ENCODE assay signal across 1 cellular context in genomic region chr16:8572919-8573724, GRCh38.
A peak's percentile ranks its signal among the peaks of the same experiment; 100 is the strongest.
TF ChIP-seq lines count a peak whose summit lies in the region.

No MANE protein-coding gene starts in this region.

TF ChIP-seq in HepG2, 621 proteins besides CTCF, POLR2A, EP300 and RAD21 (continued from another document and continues in another):
- TF ChIP-seq MYPOP (CRISPR knock-in tag; IDR thresholded peaks at IDR 0.05) (0 out of 2 replicates have a peak, but pooled peaks have one; percentile 23), ZNF567 (CRISPR knock-in tag; IDR thresholded peaks at IDR 0.05; ENCODE audit: borderline replicate concordance) (0 out of 2 replicates have a peak, but pooled peaks have one; percentile 94), TEAD2 (CRISPR knock-in tag; IDR thresholded peaks at IDR 0.05) (no peak), CBX2 (IDR thresholded peaks at IDR 0.05; ENCODE audit: low read depth, low read length) (no peak), CBX2 (CRISPR knock-in tag; IDR thresholded peaks at IDR 0.05; ENCODE audit: low read depth) (no peak), LCORL (IDR thresholded peaks at IDR 0.05) (peak; percentile 78), LCORL (CRISPR knock-in tag; IDR thresholded peaks at IDR 0.05) (peak; percentile 94), GLMP (CRISPR knock-in tag; IDR thresholded peaks at IDR 0.05; ENCODE audit: borderline replicate concordance) (no peak), REPIN1 (CRISPR knock-in tag; IDR thresholded peaks at IDR 0.05; ENCODE audit: borderline replicate concordance, low read depth) (no peak), FOXC1 (CRISPR knock-in tag; IDR thresholded peaks at IDR 0.05; ENCODE audit: borderline replicate concordance) (0 out of 2 replicates have a peak, but pooled peaks have one; percentile 14), ZNF276 (CRISPR knock-in tag; IDR thresholded peaks at IDR 0.05; ENCODE audit: low read depth) (no peak), ZNF224 (CRISPR knock-in tag; IDR thresholded peaks at IDR 0.05) (peak; percentile 100), AHR (CRISPR knock-in tag; IDR thresholded peaks at IDR 0.05) (no peak), DDIT3 (CRISPR knock-in tag; IDR thresholded peaks at IDR 0.05) (no peak), ZNF30 (CRISPR knock-in tag; IDR thresholded peaks at IDR 0.05) (0 out of 2 replicates have a peak, but pooled peaks have one; percentile 24), KDM6A (CRISPR knock-in tag; IDR thresholded peaks at IDR 0.05; ENCODE audit: low read depth) (no peak), ZMAT5 (CRISPR knock-in tag; IDR thresholded peaks at IDR 0.05; ENCODE audit: borderline replicate concordance, low read depth) (no peak), ETV5 (CRISPR knock-in tag; IDR thresholded peaks at IDR 0.05; ENCODE audit: borderline replicate concordance) (no peak), ZNF839 (CRISPR knock-in tag; IDR thresholded peaks at IDR 0.05; ENCODE audit: borderline replicate concordance) (no peak), SMAD1 (CRISPR knock-in tag; IDR thresholded peaks at IDR 0.05; ENCODE audit: borderline replicate concordance, low read depth) (no peak), SETDB1 (CRISPR knock-in tag; IDR thresholded peaks at IDR 0.05; ENCODE audit: borderline replicate concordance) (no peak), CREB3 (CRISPR knock-in tag; IDR thresholded peaks at IDR 0.05) (no peak), ZBTB21 (CRISPR knock-in tag; IDR thresholded peaks at IDR 0.05) (no peak), ZNF766 (CRISPR knock-in tag; IDR thresholded peaks at IDR 0.05; ENCODE audit: borderline replicate concordance) (no peak), SNAPC5 (CRISPR knock-in tag; IDR thresholded peaks at IDR 0.05; ENCODE audit: borderline replicate concordance) (no peak), ZSCAN9 (CRISPR knock-in tag; IDR thresholded peaks at IDR 0.05; ENCODE audit: borderline replicate concordance) (peak; percentile 83; the same call in 1 of the 2 replicates), ARNT (IDR thresholded peaks at IDR 0.05) (no peak), TBL1XR1 (IDR thresholded peaks at IDR 0.05; ENCODE audit: borderline replicate concordance, low read length, partially characterized antibody) (peak; percentile 26), RFXANK (CRISPR knock-in tag; IDR thresholded peaks at IDR 0.05) (no peak), ZNF781 (CRISPR knock-in tag; IDR thresholded peaks at IDR 0.05; ENCODE audit: borderline replicate concordance, not compliant biosample characterization) (peak; percentile 49), MTF2 (CRISPR knock-in tag; IDR thresholded peaks at IDR 0.05; ENCODE audit: borderline replicate concordance) (0 out of 2 replicates have a peak, but pooled peaks have one; percentile 46), SMYD3 (CRISPR knock-in tag; IDR thresholded peaks at IDR 0.05) (no peak), ZNF660 (CRISPR knock-in tag; IDR thresholded peaks at IDR 0.05; ENCODE audit: borderline replicate concordance, low read depth) (no peak), XRCC5 (optimal IDR thresholded peaks at IDR 0.05; ENCODE audit: low read length) (peak; percentile 67), TRIM24 (CRISPR knock-in tag; IDR thresholded peaks at IDR 0.05) (no peak), ZNF841 (CRISPR knock-in tag; IDR thresholded peaks at IDR 0.05; ENCODE audit: borderline replicate concordance) (no peak), ATF3 (CRISPR knock-in tag; IDR thresholded peaks at IDR 0.05) (peak; percentile 83), HOXA3 (CRISPR knock-in tag; IDR thresholded peaks at IDR 0.05) (no peak), NFATC3 (CRISPR knock-in tag; IDR thresholded peaks at IDR 0.05) (no peak), ZNF207 (IDR thresholded peaks at IDR 0.05; ENCODE audit: borderline replicate concordance) (no peak), IRF2 (CRISPR knock-in tag; IDR thresholded peaks at IDR 0.05) (peak; percentile 44; the same call in 1 of the 2 replicates), CEBPZ (IDR thresholded peaks at IDR 0.05; ENCODE audit: low read length) (no peak), ZNF281 (CRISPR knock-in tag; IDR thresholded peaks at IDR 0.05; ENCODE audit: borderline replicate concordance) (no peak), ATRX (CRISPR knock-in tag; IDR thresholded peaks at IDR 0.05; ENCODE audit: borderline replicate concordance) (no peak), ARID2 (CRISPR knock-in tag; IDR thresholded peaks at IDR 0.05; ENCODE audit: borderline replicate concordance) (no peak), AHDC1 (CRISPR knock-in tag; IDR thresholded peaks at IDR 0.05; ENCODE audit: borderline replicate concordance) (no peak), GATAD1 (CRISPR knock-in tag; IDR thresholded peaks at IDR 0.05) (no peak)
